In genomic region chr11:14773755-14774154, GRCh38 we compare ENCODE assay signal across 10 cellular contexts.
DNase-seq lines count a peak whose midpoint lies in the region; ATAC-seq and TF ChIP-seq lines count a peak whose summit lies in the region.
"Had no signal": no experiment of that assay in that cellular context is flagged by ENCODE, and none has a peak within 500 bp of the region (broad histone marks: within the 10 kb centered on the region; RNA-seq: fewer than 3 reads in every experiment).

No MANE protein-coding gene starts in this region.

- dilution Hi-C loops in IMR-90 (cut with HindIII; ENCODE audit: low sequenced_read_pairs, unreplicated experiment) = no loop called here

- WGBS in IMR-90 (ENCODE audit: extremely low coverage in 2 of 2, insufficient read length in 1 of 2), 2 experiments = no CpG with 5 or more reads among the region's 1 CpG
- WGBS in prostate gland = 87% methylated on average over 1 of the region's 1 CpG

- BruUV-seq in Calu3 (replicated peaks; lab: Mats Ljungman, UMichigan) (no TSS peak), IMR-90 (replicated peaks; lab: Mats Ljungman, UMichigan) (no TSS peak)

- H3K23ac ChIP-seq in IMR-90 (ENCODE audit: low read depth, low read length) = no peak overlapping the region

- TF ChIP-seq CTCF in Calu3 (IDR thresholded peaks at IDR 0.05; ENCODE audit: unreplicated experiment) (no peak), IMR-90 (conservative IDR thresholded peaks at IDR 0.05; ENCODE audit: low read depth, low read length) (no peak), astrocyte of the spinal cord (IDR thresholded peaks at IDR 0.05; ENCODE audit: low read depth, low read length) (peak; percentile 25), prostate gland (IDR thresholded peaks at IDR 0.05) (no peak)

- no peaks in the 10 kb centered on the region for H4K20me1 ChIP-seq in IMR-90 (ENCODE audit: insufficient read depth, low read length)

- no peak overlapping the region for H2BK20ac ChIP-seq in IMR-90 (ENCODE audit: low read depth, low read length)

- no peak overlapping the region for H2BK15ac ChIP-seq in IMR-90 (ENCODE audit: low read depth, low read length)

- H3K9me3 ChIP-seq in IMR-90 (ENCODE audit: control insufficient read depth, insufficient read depth, low read length) = no peaks in the 10 kb centered on the region
- H3K9me3 ChIP-seq in prostate gland = no peaks in the 10 kb centered on the region

- H3K9me1 ChIP-seq in IMR-90 (ENCODE audit: insufficient read depth, low read length) = no peaks in the 10 kb centered on the region

- POLR2A ChIA-PET in IMR-90 (lab: Charles Lee; ENCODE audit: unreplicated experiment) = no interaction called here

- H3K79me1 ChIP-seq in IMR-90 (ENCODE audit: low read depth in 1 of 2, low read length in 2 of 2) = no peaks in the 10 kb centered on the region

- no peaks in the 10 kb centered on the region for H3K27me3 ChIP-seq in IMR-90 (ENCODE audit: control insufficient read depth, insufficient read depth, low read length)
- H3K27me3 ChIP-seq in prostate gland (replicated peaks; ENCODE audit: insufficient read depth) = no peaks in the 10 kb centered on the region

- H3K14ac ChIP-seq in IMR-90 (replicated peaks; ENCODE audit: low read depth, low read length) = no peak overlapping the region

- H3K4me3 Mint-ChIP-seq in Calu3 (ENCODE audit: low read depth, unreplicated experiment) (no peak overlapping the region), memory B cell (no peak overlapping the region)
- H3K4me3 Mint-ChIP-seq: activated T-cell treated with anti-CD3 and anti-CD28 coated beads, Interleukin-2, amount 50 U/mL, for 24 hours had no signal

- H4K8ac ChIP-seq in IMR-90 (ENCODE audit: low read depth in 2 of 2, low read length in 2 of 2) = no peak overlapping the region

- no peak overlapping the region for H3K27ac ChIP-seq in IMR-90 (ENCODE audit: insufficient read depth, low read length)
- no peak overlapping the region for H3K27ac ChIP-seq in prostate gland

- TF ChIP-seq POLR2A in IMR-90 (IDR thresholded peaks at IDR 0.05; ENCODE audit: low read depth, low read length) (no peak), prostate gland (IDR thresholded peaks at IDR 0.05) (no peak)

- no peak overlapping the region for H3K4ac ChIP-seq in IMR-90 (ENCODE audit: low read depth, low read length)

- H3K18ac ChIP-seq in IMR-90 (ENCODE audit: low read depth, low read length) = no peak overlapping the region

- peaks cover under 1% of the 10 kb centered on the region for H3K9me3 Mint-ChIP-seq in Calu3 (ENCODE audit: low read depth, unreplicated experiment)
- no peaks in the 10 kb centered on the region for H3K9me3 Mint-ChIP-seq in memory B cell

- H3K4me3 ChIP-seq in IMR-90 (ENCODE audit: insufficient read depth, low read depth, low read length) (no peak overlapping the region), astrocyte of the spinal cord (ENCODE audit: low read depth, low read length) (no peak overlapping the region), prostate gland (no peak overlapping the region)
- H3K4me3 ChIP-seq: lung had no signal

- H4K91ac ChIP-seq in IMR-90 (ENCODE audit: insufficient read depth, low read depth, low read length) = no peak overlapping the region

- H3K36me3 ChIP-seq in IMR-90 (ENCODE audit: control insufficient read depth, insufficient read depth, low read length) = no peaks in the 10 kb centered on the region
- no peaks in the 10 kb centered on the region for H3K36me3 ChIP-seq in prostate gland

- H2BK5ac ChIP-seq in IMR-90 (ENCODE audit: low read depth, low read length, poor library complexity, severe bottlenecking) = no peak overlapping the region

- H3K36me3 Mint-ChIP-seq in Calu3 (ENCODE audit: insufficient read depth, unreplicated experiment) (no peaks in the 10 kb centered on the region), memory B cell (no peaks in the 10 kb centered on the region)

- H3K27ac Mint-ChIP-seq in Calu3 (ENCODE audit: unreplicated experiment) (no peak overlapping the region), memory B cell (no peak overlapping the region)
- H3K27ac Mint-ChIP-seq: activated T-cell treated with anti-CD3 and anti-CD28 coated beads, Interleukin-2, amount 50 U/mL, for 24 hours had no signal

- no peak overlapping the region for H2AK5ac ChIP-seq in IMR-90 (ENCODE audit: low read depth, low read length)

- ATAC-seq in IMR-90 (ENCODE audit: low read depth) (no peak), memory B cell (ENCODE audit: low read depth) (peak; percentile 55)

- DNase-seq in Calu3 = peak; percentile 2
- peak; percentile 0 for DNase-seq in IMR-90
- no peak for DNase-seq in astrocyte of the spinal cord (ENCODE audit: low read depth, low spot score)
- no peak for DNase-seq in memory B cell (ENCODE audit: low spot score in 2 of 2)
- DNase-seq in nucleus accumbens (lab: John Stamatoyannopoulos, UW) = no peak
- DNase-seq in LoVo (ENCODE audit: low spot score) = no peak
- no peak for DNase-seq in prostate gland (ENCODE audit: low spot score)
- DNase-seq: activated T-cell treated with anti-CD3 and anti-CD28 coated beads, Interleukin-2, amount 50 U/mL, for 24 hours; NCI-H187 had no signal

- no peak overlapping the region for H2AFZ ChIP-seq in IMR-90 (replicated peaks; ENCODE audit: low read length, poor library complexity)

- no peak overlapping the region for H3K9ac ChIP-seq in IMR-90 (ENCODE audit: low read depth, low read length)

- H2BK120ac ChIP-seq in IMR-90 (ENCODE audit: low read depth, low read length) = no peak overlapping the region

- H4K5ac ChIP-seq in IMR-90 (ENCODE audit: low read depth, low read length) = no peak overlapping the region

- intact Hi-C loops in Calu3 (cut with micrococcal nuclease; ENCODE audit: unreplicated experiment) (loop anchor here (5.0 kb wide), 1 partner anchor 236 kb away; no protein-coding TSS in a partner anchor), IMR-90 (cut with micrococcal nuclease) (no loop called here), prostate gland (cut with DNase I) (no loop called here)

- H2AK9ac ChIP-seq in IMR-90 (replicated peaks; ENCODE audit: low read depth, low read length, poor library complexity) = no peak overlapping the region

- H3K27me3 Mint-ChIP-seq in Calu3 (ENCODE audit: unreplicated experiment) = no peaks in the 10 kb centered on the region
- H3K27me3 Mint-ChIP-seq in memory B cell = peaks cover 8% of the 10 kb centered on the region
- H3K27me3 Mint-ChIP-seq: activated T-cell treated with anti-CD3 and anti-CD28 coated beads, Interleukin-2, amount 50 U/mL, for 24 hours had no signal

- CTCF ChIA-PET in Calu3 (lab: Charles Lee) (no interaction called here), IMR-90 (lab: Yijun Ruan, JAX) (no interaction called here)

- in situ Hi-C loops in IMR-90 (cut with MboI; ENCODE audit: low sequenced_read_pairs) = no loop called here
- in situ Hi-C loops in astrocyte of the spinal cord (cut with HindIII; ENCODE audit: low sequenced_read_pairs) = no loop called here

- no peak overlapping the region for H3K4me2 ChIP-seq in IMR-90 (ENCODE audit: low read depth, low read length)

- H3K56ac ChIP-seq in IMR-90 (ENCODE audit: extremely low read depth, insufficient read depth, low read length) = no peak overlapping the region

- H3K4me1 Mint-ChIP-seq in Calu3 (ENCODE audit: low read depth, unreplicated experiment) = peaks cover 9% of the 10 kb centered on the region
- peaks cover 3% of the 10 kb centered on the region for H3K4me1 Mint-ChIP-seq in memory B cell

- no peak for TF ChIP-seq RAD21 in IMR-90 (IDR thresholded peaks at IDR 0.05; ENCODE audit: low read length)

- H3K4me1 ChIP-seq in IMR-90 (ENCODE audit: control insufficient read depth, insufficient read depth, low read length) = no peaks in the 10 kb centered on the region
- no peaks in the 10 kb centered on the region for H3K4me1 ChIP-seq in prostate gland (replicated peaks)

TF ChIP-seq in IMR-90, 13 proteins besides CTCF, POLR2A, EP300 and RAD21:
- TF ChIP-seq BHLHE40 (IDR thresholded peaks at IDR 0.05; ENCODE audit: low read depth, low read length) (no peak), SMC3 (IDR thresholded peaks at IDR 0.05; ENCODE audit: low read depth, low read length) (no peak), MXI1 (IDR thresholded peaks at IDR 0.05; ENCODE audit: borderline replicate concordance, low read depth, low read length) (no peak), CEBPB (IDR thresholded peaks at IDR 0.05; ENCODE audit: low read depth, low read length) (no peak), MAZ (IDR thresholded peaks at IDR 0.05; ENCODE audit: borderline replicate concordance, low read depth, low read length) (no peak), NFE2L2 (IDR thresholded peaks at IDR 0.05; ENCODE audit: low read depth, low read length) (no peak), MAFK (IDR thresholded peaks at IDR 0.05; ENCODE audit: low read depth, low read length) (no peak), FOS (IDR thresholded peaks at IDR 0.05; ENCODE audit: low read depth, low read length) (no peak), RFX5 (IDR thresholded peaks at IDR 0.05; ENCODE audit: low read depth, low read length) (no peak), RCOR1 (IDR thresholded peaks at IDR 0.05; ENCODE audit: insufficient replicate concordance, low read length) (no peak), CHD1 (IDR thresholded peaks at IDR 0.05; ENCODE audit: low read depth, low read length) (no peak), ELK1 (IDR thresholded peaks at IDR 0.05; ENCODE audit: borderline replicate concordance, low read depth, low read length) (no peak)
- TF ChIP-seq, protein P1, sequence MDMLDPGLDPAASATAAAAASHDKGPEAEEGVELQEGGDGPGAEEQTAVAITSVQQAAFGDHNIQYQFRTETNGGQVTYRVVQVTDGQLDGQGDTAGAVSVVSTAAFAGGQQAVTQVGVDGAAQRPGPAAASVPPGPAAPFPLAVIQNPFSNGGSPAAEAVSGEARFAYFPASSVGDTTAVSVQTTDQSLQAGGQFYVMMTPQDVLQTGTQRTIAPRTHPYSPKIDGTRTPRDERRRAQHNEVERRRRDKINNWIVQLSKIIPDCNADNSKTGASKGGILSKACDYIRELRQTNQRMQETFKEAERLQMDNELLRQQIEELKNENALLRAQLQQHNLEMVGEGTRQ (IDR thresholded peaks at IDR 0.05; ENCODE audit: low read depth, low read length) = no peak

Comparison
In these comparisons a context has a peak if more than half of its experiments do, and no peak if none do; other contexts are left out.
1. DNase-seq: peak in Calu3 (single experiment) and IMR-90 (single experiment); none in astrocyte of the spinal cord (single experiment), memory B cell (0 of 2), nucleus accumbens (0 of 56), LoVo (single experiment) and prostate gland (single experiment).